18 cellular contexts compared by ENCODE assay signal in genomic region chr3:173009410-173009809, GRCh38.
A peak's percentile ranks its signal among the peaks of the same experiment; 100 is the strongest.
DNase-seq lines count a peak whose midpoint lies in the region; ATAC-seq and TF ChIP-seq lines count a peak whose summit lies in the region.
"Had no signal": no experiment of that assay in that cellular context is flagged by ENCODE, and none has a peak within 500 bp of the region (broad histone marks: within the 10 kb centered on the region; RNA-seq: fewer than 3 reads in every experiment).

No MANE protein-coding gene starts in this region.

- no peaks in the 10 kb centered on the region for H3K23me2 ChIP-seq in H9 (ENCODE audit: insufficient read length, low read depth, low read length, poor library complexity, severe bottlenecking)

- no CpG with 5 or more reads among the region's 6 CpGs for WGBS in H9 (ENCODE audit: extremely low coverage, insufficient read length, low lambda C conversion rate)
- WGBS in spleen, 5 donors, result 94 to 98% (median 96%) methylated on average over 6 of the region's 6 CpGs

- TF ChIP-seq CTCF in H9 (conservative IDR thresholded peaks at IDR 0.05), result no peak
- no peak for TF ChIP-seq CTCF in spleen (IDR thresholded peaks at IDR 0.05 in 8 of 11, conservative IDR thresholded peaks at IDR 0.05 in 3 of 11)

- H2AFZ ChIP-seq in H9 (ENCODE audit: low read length), result no peak overlapping the region

- no peaks in the 10 kb centered on the region; a peak in 1 of 5 replicates for H3K9me3 Mint-ChIP-seq in H9
- H3K9me3 Mint-ChIP-seq in activated T-helper 17 cell treated with anti-CD3 and anti-CD28 coated beads, Interleukin-2, amount 50 U/mL, for 72 hours, result no peaks in the 10 kb centered on the region

- no peaks in the 10 kb centered on the region for H3K79me1 ChIP-seq in H9 (ENCODE audit: insufficient read depth, low read depth, low read length, poor library complexity, severe bottlenecking)

- H3K14ac ChIP-seq in H9 (ENCODE audit: insufficient read depth, low read length), result no peak overlapping the region

- H3K4me1 ChIP-seq in H9 (ENCODE audit: insufficient read depth, low read length) (no peaks in the 10 kb centered on the region), spleen (no peaks in the 10 kb centered on the region)
- H3K4me1 ChIP-seq: Caco-2 had no signal

- H3K79me2 ChIP-seq in H9 (ENCODE audit: insufficient read depth, low read length), result no peaks in the 10 kb centered on the region

- no peak for TF ChIP-seq POLR2A in spleen (IDR thresholded peaks at IDR 0.05)

- H3K4me2 ChIP-seq in H9 (ENCODE audit: insufficient read depth, insufficient read length, low read length), result no peak overlapping the region

- H3K9me3 ChIP-seq in H9 (ENCODE audit: control insufficient read depth, low read depth, low read length) (no peaks in the 10 kb centered on the region), spleen (no peaks in the 10 kb centered on the region)
- H3K9me3 ChIP-seq: Caco-2, MG63 had no signal

- H3K36me3 Mint-ChIP-seq in H9 (ENCODE audit: insufficient read depth in 1 of 3, low read depth in 3 of 3), result peaks cover 0 to 4% (median 3%) of the 10 kb centered on the region in 3 experiments; a peak in 2 of 7 replicates
- no peaks in the 10 kb centered on the region for H3K36me3 Mint-ChIP-seq in activated T-helper 17 cell treated with anti-CD3 and anti-CD28 coated beads, Interleukin-2, amount 50 U/mL, for 72 hours (ENCODE audit: low read depth)

- H4K8ac ChIP-seq in H9 (replicated peaks; ENCODE audit: insufficient read length, low read depth, low read length), result no peak overlapping the region

- H3K27ac ChIP-seq in H9 (ENCODE audit: insufficient read length, low read depth, low read length) (no peak overlapping the region), spleen (no peak overlapping the region)
- H3K27ac ChIP-seq: C4-2B had no signal

- H3K56ac ChIP-seq in H9 (ENCODE audit: insufficient read length, low read depth, low read length), result no peak overlapping the region

- no peak overlapping the region for H3T11ph ChIP-seq in H9 (ENCODE audit: low read length)

- DNase-seq in NCI-H2227 (lab: John Stamatoyannopoulos, UW; ENCODE audit: unreplicated experiment), result peak; percentile 85
- no peak for DNase-seq in NCI-H2227 treated with DMSO at 0.1 percent for 48 hours (lab: John Stamatoyannopoulos, UW)
- DNase-seq in H9, result peak; percentile 32
- DNase-seq in spleen, result peak; percentile 65
- no peak for DNase-seq in middle frontal gyrus (ENCODE audit: extremely low spot score, low spot score)
- no peak for DNase-seq in EL
- DNase-seq: 8988T, Caco-2, DND-41, GOT3, MG63, NCI-H1105 treated with DMSO at 0.1 percent for 48 hours, NCI-H187 treated with DMSO at 0.1 percent for 48 hours, NCI-H226, NCI-H82 had no signal

- H2BK5ac ChIP-seq in H9 (ENCODE audit: insufficient read length, low read length), result no peak overlapping the region

- H3K27ac Mint-ChIP-seq in H9, result no peak overlapping the region
- no peak overlapping the region for H3K27ac Mint-ChIP-seq in activated T-helper 17 cell treated with anti-CD3 and anti-CD28 coated beads, Interleukin-2, amount 50 U/mL, for 72 hours

- no peak overlapping the region for H2BK15ac ChIP-seq in H9 (ENCODE audit: low read depth, low read length)

- no peak overlapping the region for H4K91ac ChIP-seq in H9 (ENCODE audit: insufficient read length, low read depth, low read length)

- H4K5ac ChIP-seq in H9 (ENCODE audit: insufficient read length, low read depth, low read length), result no peak overlapping the region

- intact Hi-C loops in spleen (cut with DNase I; ENCODE audit: low total_unique reads), result no loop called here

- H3K4me3 Mint-ChIP-seq in H9, result no peak overlapping the region
- H3K4me3 Mint-ChIP-seq in activated T-helper 17 cell treated with anti-CD3 and anti-CD28 coated beads, Interleukin-2, amount 50 U/mL, for 72 hours, result no peak overlapping the region

- peak; percentile 16 for ATAC-seq in activated T-helper 17 cell treated with anti-CD3 and anti-CD28 coated beads, Interleukin-2, amount 50 U/mL, for 72 hours (replicated peaks)
- ATAC-seq in HG02571 (IDR thresholded peaks at IDR 0.05; ENCODE audit: unreplicated experiment), result no peak

- peaks cover 3 to 9% of the 10 kb centered on the region in 2 experiments; a peak in 3 of 4 replicates for H3K4me1 Mint-ChIP-seq in H9
- H3K4me1 Mint-ChIP-seq in activated T-helper 17 cell treated with anti-CD3 and anti-CD28 coated beads, Interleukin-2, amount 50 U/mL, for 72 hours, result no peaks in the 10 kb centered on the region

- no peak overlapping the region for H3K23ac ChIP-seq in H9 (ENCODE audit: insufficient read length, low read depth, low read length)

- no peak overlapping the region for H2BK12ac ChIP-seq in H9 (ENCODE audit: insufficient read length, low read depth, low read length)

- no peaks in the 10 kb centered on the region for H3K36me3 ChIP-seq in spleen
- H3K36me3 ChIP-seq: MG63 had no signal

- no peak overlapping the region for H3K4me3 ChIP-seq in spleen
- H3K4me3 ChIP-seq: MG63 had no signal

- H3K27me3 ChIP-seq in H9 (ENCODE audit: insufficient read depth, low read length), result no peaks in the 10 kb centered on the region
- no peaks in the 10 kb centered on the region for H3K27me3 ChIP-seq in spleen (replicated peaks in 1 of 7)

- H4K20me1 ChIP-seq in H9 (ENCODE audit: control insufficient read depth, insufficient read depth, insufficient read length), result no peaks in the 10 kb centered on the region

- no peak overlapping the region for H3K9ac ChIP-seq in H9 (ENCODE audit: extremely low read depth, insufficient read length, low read length)

- no peak overlapping the region for H2BK120ac ChIP-seq in H9 (ENCODE audit: low read depth, low read length, poor library complexity, severe bottlenecking)

- no peak overlapping the region for H3K18ac ChIP-seq in H9 (ENCODE audit: insufficient read length, low read depth, low read length)

- H3K4ac ChIP-seq in H9 (ENCODE audit: low read depth, low read length), result no peak overlapping the region

- H2BK20ac ChIP-seq in H9 (ENCODE audit: low read depth, low read length, poor library complexity, severe bottlenecking), result no peak overlapping the region

- no peak overlapping the region for H2AK5ac ChIP-seq in H9 (ENCODE audit: insufficient read length, low read length)

- no peaks in the 10 kb centered on the region for H3K27me3 Mint-ChIP-seq in H9 (ENCODE audit: low read depth)
- H3K27me3 Mint-ChIP-seq in activated T-helper 17 cell treated with anti-CD3 and anti-CD28 coated beads, Interleukin-2, amount 50 U/mL, for 72 hours, result no peaks in the 10 kb centered on the region

Comparison
In these comparisons a context has a peak if more than half of its experiments do, and no peak if none do; other contexts are left out.
1. DNase-seq: peak in NCI-H2227 (single experiment), H9 (single experiment) and spleen (single experiment); none in NCI-H2227 treated with DMSO at 0.1 percent for 48 hours (single experiment), middle frontal gyrus (single experiment) and EL (single experiment).